Comparison of ENCODE assay signal across 8 cellular contexts in the genomic region with DNA sequence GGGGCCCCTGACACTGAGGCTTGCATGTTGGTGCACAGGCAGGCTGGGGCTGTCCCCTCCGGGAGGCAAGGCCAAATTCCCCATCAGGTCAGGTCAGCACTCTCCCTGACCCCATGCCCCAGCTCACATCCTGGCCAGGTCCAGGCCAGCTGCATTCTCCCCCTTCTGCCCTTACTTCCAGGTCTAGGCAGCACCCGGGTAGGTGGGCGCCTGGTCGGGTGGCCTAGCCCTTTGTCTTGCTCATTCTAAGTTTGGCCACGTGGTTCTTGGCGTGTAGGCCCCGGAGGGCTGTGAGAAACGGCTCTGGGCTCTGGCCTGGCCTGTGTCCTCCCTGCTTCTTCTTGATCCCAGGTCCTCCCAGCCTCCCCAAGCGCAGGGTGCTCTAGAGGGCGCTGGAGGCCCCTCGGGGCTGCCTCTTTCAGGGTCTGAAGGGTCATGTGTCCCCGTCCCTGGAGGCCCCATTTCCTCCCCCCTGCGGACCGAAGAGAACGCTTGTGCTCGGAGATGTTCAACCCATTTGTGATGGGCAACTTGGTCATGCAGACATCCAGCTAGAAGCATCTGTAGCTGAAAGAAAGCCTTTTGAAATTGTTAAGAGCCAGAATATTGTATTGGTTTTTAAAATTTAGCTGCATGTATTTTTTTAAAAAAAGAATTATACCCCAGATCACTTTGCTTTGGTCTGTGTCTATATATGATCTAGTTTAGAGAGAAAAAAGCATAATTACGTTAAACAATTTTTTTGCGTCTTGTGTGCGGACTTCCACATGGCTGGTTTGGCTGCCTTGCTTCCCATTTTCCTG. TPM values are rescaled to one million over a fixed set of nuclear protein-coding genes. Genes with fewer than 3 reads are reported as not detected.
A peak's percentile ranks its signal among the peaks of the same experiment; 100 is the strongest.
DNase-seq lines count a peak whose midpoint lies in the region; ATAC-seq and TF ChIP-seq lines count a peak whose summit lies in the region.

No MANE protein-coding gene starts in this region.

- H3K27ac Mint-ChIP-seq in mesothelial cell of epicardium, result peak overlapping the region; percentile 94

- H3K36me3 ChIP-seq in KOPT-K1 (ENCODE audit: insufficient read depth, low read length), result peaks cover 64% of the 10 kb centered on the region

- DNase-seq in D341Med (ENCODE audit: low spot score) (peak; percentile 79), mesothelial cell of epicardium (ENCODE audit: low spot score in 2 of 2, unreplicated experiment in 2 of 2) (no peak), COR-L47 (lab: John Stamatoyannopoulos, UW) (no peak)
- no peak for DNase-seq in activated CD4-positive, alpha-beta T cell treated with anti-CD3 and anti-CD28 coated beads, Interleukin-2, amount 50 U/mL, for 48 hours

- no peak for TF ChIP-seq CTCF in mesothelial cell of epicardium (IDR thresholded peaks at IDR 0.05; ENCODE audit: unreplicated experiment)

- no peaks in the 10 kb centered on the region for H3K27me3 Mint-ChIP-seq in mesothelial cell of epicardium (ENCODE audit: low read depth)

- peak overlapping the region; percentile 93 for H3K27ac ChIP-seq in KOPT-K1 (ENCODE audit: low read depth, low read length, poor library complexity, severe bottlenecking)
- peak overlapping the region; percentile 91 for H3K27ac ChIP-seq in cingulate gyrus (ENCODE audit: low read depth, low read length)

- no peaks in the 10 kb centered on the region for H3K36me3 Mint-ChIP-seq in mesothelial cell of epicardium

- ATAC-seq in GM21360 (IDR thresholded peaks at IDR 0.05; ENCODE audit: unreplicated experiment) (no peak), GM18861 (IDR thresholded peaks at IDR 0.05; ENCODE audit: unreplicated experiment) (no peak)

- no peaks in the 10 kb centered on the region for H3K9me3 ChIP-seq in KOPT-K1 (ENCODE audit: insufficient read depth, low read length, poor library complexity, severe bottlenecking)

- H3K4me3 Mint-ChIP-seq in mesothelial cell of epicardium, result peak overlapping the region; percentile 85

- H3K9me3 Mint-ChIP-seq in mesothelial cell of epicardium, result no peaks in the 10 kb centered on the region

- peaks cover 75% of the 10 kb centered on the region for H3K4me1 Mint-ChIP-seq in mesothelial cell of epicardium

RNA-seq across cellular contexts. Expression of gene BAHCC1, which starts 6.7 kb away (rescaled TPM):
- total RNA-seq in mesothelial cell of epicardium, result 34.9 to 36.4 TPM (median 35.1 TPM) in 3 replicates
